8 cellular contexts compared by ENCODE assay signal in the genomic region with DNA sequence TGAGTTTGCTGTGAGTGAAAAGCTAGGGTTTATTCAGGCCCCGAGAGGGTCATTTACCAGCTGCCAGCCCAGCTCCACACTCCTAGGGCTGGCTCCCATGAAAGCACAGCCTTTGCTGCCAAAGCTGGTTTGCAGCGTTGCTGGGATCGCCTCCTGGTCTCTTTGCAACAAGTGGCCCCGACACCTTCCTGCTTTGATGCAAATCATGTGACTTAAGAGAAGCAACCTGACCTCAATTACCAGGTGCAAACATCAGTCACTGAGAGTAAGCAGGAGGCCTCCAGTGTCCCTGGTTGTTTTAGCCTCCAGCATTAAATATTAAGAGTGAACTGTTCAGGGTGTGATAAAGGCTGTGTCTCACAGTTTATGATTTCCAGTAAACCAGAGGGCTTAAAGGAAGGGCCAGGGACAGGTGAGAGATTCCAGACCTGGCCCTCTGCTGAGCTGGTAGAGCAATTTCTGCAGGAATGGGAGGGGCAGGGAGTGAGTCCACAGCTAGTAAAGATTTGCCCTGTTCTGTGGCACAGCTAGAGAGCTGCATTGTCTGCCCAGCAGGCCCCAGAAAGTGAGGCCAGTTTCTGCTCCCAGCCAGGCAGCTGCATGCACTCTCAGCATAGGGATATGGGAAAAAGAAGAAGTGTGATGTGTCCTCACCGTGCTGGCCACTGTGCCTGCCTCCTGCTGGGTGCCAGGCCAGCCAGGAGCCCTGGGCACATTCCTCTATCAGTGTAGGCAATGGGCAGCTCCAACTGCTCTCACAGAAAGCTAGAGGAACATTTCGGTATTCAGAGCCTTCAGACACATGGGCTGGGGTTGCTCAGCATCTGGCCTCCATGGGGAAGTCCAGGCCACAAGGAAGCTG. TPM values are rescaled to one million over a fixed set of nuclear protein-coding genes. Genes with fewer than 3 reads are reported as not detected.
DNase-seq lines count a peak whose midpoint lies in the region; ATAC-seq and TF ChIP-seq lines count a peak whose summit lies in the region.

No MANE protein-coding gene starts in this region.

- peak overlapping the region; percentile 94 for H3K27ac ChIP-seq in colonic mucosa
- peak overlapping the region; percentile 83 for H3K27ac ChIP-seq in naive thymus-derived CD4-positive, alpha-beta T cell (ENCODE audit: low read depth, low read length)

- DNase-seq in GM12864 (ENCODE audit: low read depth) (peak; percentile 53), NB4 (ENCODE audit: low read depth) (peak; percentile 77), colonic mucosa (peak; percentile 79)
- peak; percentile 17 to 32 (median 28) for DNase-seq in activated CD4-positive, CD25-positive, alpha-beta regulatory T cell (lab: John Stamatoyannopoulos, UW)
- DNase-seq in naive thymus-derived CD4-positive, alpha-beta T cell = peak in 8 of 9 donors; percentile 47 to 76 (median 66)

- H3K9ac ChIP-seq in colonic mucosa (ENCODE audit: low read depth in 2 of 2, low read length in 2 of 2) = peak overlapping the region; percentile 53 to 91

- POLR2A ChIA-PET in naive thymus-derived CD4-positive, alpha-beta T cell (lab: Charles Lee) = interaction anchor here (0.7 to 11.5 kb wide), 21 partner anchors 10 to 68 kb away, joined by 3 to 182 read pairs (median 9); a partner anchor contains a TSS

- TF ChIP-seq CTCF in GM12864 (IDR thresholded peaks at IDR 0.05; ENCODE audit: low read depth, low read length, missing control alignments) = no peak
- peak; percentile 3 for TF ChIP-seq CTCF in NB4 (IDR thresholded peaks at IDR 0.05; ENCODE audit: low read depth, low read length)
- no peak for TF ChIP-seq CTCF in colonic mucosa (IDR thresholded peaks at IDR 0.05)

- H3K4me1 Mint-ChIP-seq in naive thymus-derived CD4-positive, alpha-beta T cell = peaks cover 80 to 100% (median 100%) of the 10 kb centered on the region in 7 donors

- no peaks in the 10 kb centered on the region for H3K27me3 Mint-ChIP-seq in naive thymus-derived CD4-positive, alpha-beta T cell

- no peaks in the 10 kb centered on the region for H3K27me3 ChIP-seq in colonic mucosa
- H3K27me3 ChIP-seq in naive thymus-derived CD4-positive, alpha-beta T cell (ENCODE audit: control insufficient read depth in 2 of 2, insufficient read depth in 2 of 2, low read length in 2 of 2) = no peaks in the 10 kb centered on the region

- H3K27ac Mint-ChIP-seq in naive thymus-derived CD4-positive, alpha-beta T cell = peak overlapping the region; percentile 88 to 99 (median 97)

- no peak for TF ChIP-seq POLR2A in NB4 (IDR thresholded peaks at IDR 0.05; ENCODE audit: extremely low read depth, insufficient read length)

- peak; percentile 64 for ATAC-seq in naive thymus-derived CD4-positive, alpha-beta T cell
- ATAC-seq in HG02759 (IDR thresholded peaks at IDR 0.05; ENCODE audit: unreplicated experiment) (no peak), HG03460 (IDR thresholded peaks at IDR 0.05; ENCODE audit: unreplicated experiment) (no peak), HG03378 (IDR thresholded peaks at IDR 0.05; ENCODE audit: unreplicated experiment) (no peak)

- H3K4me3 Mint-ChIP-seq in naive thymus-derived CD4-positive, alpha-beta T cell = peak overlapping the region; percentile 60 to 92 (median 75)

- peaks cover 0 to 60% (median 10%) of the 10 kb centered on the region in 5 donors for H3K36me3 Mint-ChIP-seq in naive thymus-derived CD4-positive, alpha-beta T cell

- no peaks in the 10 kb centered on the region for H3K36me3 ChIP-seq in colonic mucosa
- peaks cover 0 to 8% (median 4%) of the 10 kb centered on the region in 3 experiments for H3K36me3 ChIP-seq in naive thymus-derived CD4-positive, alpha-beta T cell (ENCODE audit: control insufficient read depth in 2 of 3, insufficient read depth in 3 of 3, low read length in 3 of 3)

- no peaks in the 10 kb centered on the region for H3K9me3 ChIP-seq in colonic mucosa
- H3K9me3 ChIP-seq in naive thymus-derived CD4-positive, alpha-beta T cell (ENCODE audit: control insufficient read depth in 2 of 3, low read length in 3 of 3) = no peaks in the 10 kb centered on the region

- H3K4me3 ChIP-seq in GM12864 (ENCODE audit: low read depth, low read length) = peak overlapping the region; percentile 1; the same call in 1 of the 2 replicates
- H3K4me3 ChIP-seq in NB4 (ENCODE audit: low read depth, low read length) = no peak overlapping the region
- H3K4me3 ChIP-seq in colonic mucosa = no peak overlapping the region
- peak overlapping the region; percentile 41 for H3K4me3 ChIP-seq in naive thymus-derived CD4-positive, alpha-beta T cell (ENCODE audit: low read length)

- intact Hi-C loops in colonic mucosa (cut with DNase I) = no loop called here
- intact Hi-C loops in naive thymus-derived CD4-positive, alpha-beta T cell (cut with micrococcal nuclease) = loop anchor here (1.0 to 10.0 kb wide), 11 partner anchors 8 to 793 kb away; a partner anchor contains a TSS

- H3K4me1 ChIP-seq in colonic mucosa = peaks cover 72% of the 10 kb centered on the region
- H3K4me1 ChIP-seq in naive thymus-derived CD4-positive, alpha-beta T cell (ENCODE audit: control insufficient read depth in 2 of 2, insufficient read depth in 2 of 2, low read length in 2 of 2) = peaks cover 98 to 100% of the 10 kb centered on the region in 2 donors

- CTCF ChIA-PET in naive thymus-derived CD4-positive, alpha-beta T cell (lab: Charles Lee) = interaction anchor here (0.5 to 3.2 kb wide), 14 partner anchors 11 to 1634 kb away, joined by 3 to 24 read pairs (median 6); no protein-coding TSS in a partner anchor

- peaks cover 0 to 2% (median 0%) of the 10 kb centered on the region in 11 donors for H3K9me3 Mint-ChIP-seq in naive thymus-derived CD4-positive, alpha-beta T cell

RNA-seq across cellular contexts. Expression of a gene that starts 58.0 kb away (rescaled TPM):
- 10 to 100 TPM; 26.0 to 38.6 TPM for total RNA-seq in colonic mucosa
- total RNA-seq in naive thymus-derived CD4-positive, alpha-beta T cell = 10 to 100 TPM in 1 of 5 experiments, 1 to 10 TPM in 4; 6.8 to 10.8 (median 8.0) TPM
- polyA plus RNA-seq in naive thymus-derived CD4-positive, alpha-beta T cell = 1 to 10 TPM; 1.8 to 3.6 TPM

Comparison
In these comparisons a context has a peak if more than half of its experiments do, and no peak if none do; other contexts are left out.
1. DNase-seq: peak in every context shown above with its lines; median percentile 79 in colonic mucosa; 77 in NB4; 66 in naive thymus-derived CD4-positive, alpha-beta T cell; 53 in GM12864; 28 in activated CD4-positive, CD25-positive, alpha-beta regulatory T cell.
2. H3K4me3 ChIP-seq: peak in GM12864 (single experiment) and naive thymus-derived CD4-positive, alpha-beta T cell (single experiment); none in NB4 (single experiment) and colonic mucosa (single experiment).